Comparison of ENCODE assay signal across 9 cellular contexts in the genomic region with DNA sequence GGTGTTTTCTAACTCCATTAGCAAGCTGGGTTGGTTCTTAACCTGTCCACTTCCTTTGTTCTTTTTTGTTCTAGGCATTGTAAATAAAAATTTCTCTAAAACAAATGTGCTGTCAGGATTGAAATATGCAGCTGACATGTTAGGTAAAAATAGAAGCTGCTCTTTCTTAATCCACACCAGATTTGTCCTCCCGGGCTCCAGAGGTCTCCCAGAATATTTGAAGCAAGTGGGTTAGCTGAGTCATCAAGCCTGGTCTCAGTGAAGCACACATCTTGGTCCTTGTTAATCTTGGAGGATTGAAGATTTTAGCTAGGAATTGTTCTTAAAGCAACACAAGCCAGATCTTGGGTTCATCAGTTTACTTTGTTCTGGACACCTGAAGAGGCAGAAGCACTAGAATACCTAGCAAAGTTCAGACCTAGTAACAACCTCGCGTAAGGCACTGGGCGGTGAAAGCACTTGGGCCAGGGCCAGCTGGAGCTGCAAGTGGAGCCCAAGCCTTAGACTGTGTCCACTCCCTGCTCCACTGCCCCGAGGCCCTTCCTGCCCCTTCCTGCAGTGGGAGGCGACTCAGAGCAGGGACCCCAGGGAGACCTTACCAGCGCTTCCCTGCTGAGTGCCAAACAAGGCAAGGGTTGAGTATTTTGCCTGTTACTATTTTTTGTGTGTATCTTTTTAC. TPM values are rescaled to one million over a fixed set of nuclear protein-coding genes. Genes with fewer than 3 reads are reported as not detected.
A peak's percentile ranks its signal among the peaks of the same experiment; 100 is the strongest.
DNase-seq lines count a peak whose midpoint lies in the region; ATAC-seq and TF ChIP-seq lines count a peak whose summit lies in the region.
"Had no signal": no experiment of that assay in that cellular context is flagged by ENCODE, and none has a peak within 500 bp of the region (broad histone marks: within the 10 kb centered on the region; RNA-seq: fewer than 3 reads in every experiment).

No MANE protein-coding gene starts in this region.

- H3K4me1 ChIP-seq in breast epithelium (peaks cover 5 to 7% of the 10 kb centered on the region in 2 donors), stomach (peaks cover 31 to 49% (median 41%) of the 10 kb centered on the region in 4 donors)

- peak; percentile 84 for DNase-seq in HFFc6
- DNase-seq in breast epithelium (ENCODE audit: low spot score in 2 of 2), result no peak
- DNase-seq in islet precursor cell, result peak; percentile 52
- DNase-seq in stomach, result peak; percentile 79
- DNase-seq in DMS114 treated with DMSO at 0.1 percent for 48 hours (lab: John Stamatoyannopoulos, UW; ENCODE audit: unreplicated experiment), result no peak
- no peak for DNase-seq in NOMO-1 treated with dmso at 0.1 percent for 144 hours (lab: John Stamatoyannopoulos, UW; ENCODE audit: unreplicated experiment)
- DNase-seq: activated T-cell treated with anti-CD3 and anti-CD28 coated beads, Interleukin-2, amount 50 U/mL, for 1 hour had no signal

- H3K27me3 Mint-ChIP-seq in HFFc6 (ENCODE audit: insufficient read depth), result no peaks in the 10 kb centered on the region

- H3K4me3 ChIP-seq in breast epithelium (peak overlapping the region in 1 of 3 donors; percentile 19), stomach (no peak overlapping the region)

- no peaks in the 10 kb centered on the region for H3K9me3 ChIP-seq in breast epithelium
- H3K9me3 ChIP-seq in stomach, result no peaks in the 10 kb centered on the region

- WGBS in stomach, 5 donors, result 19 to 30% (median 23%) methylated on average over 7 of the region's 7 CpGs

- TF ChIP-seq POLR2A in breast epithelium (IDR thresholded peaks at IDR 0.05), result no peak
- TF ChIP-seq POLR2A in stomach (IDR thresholded peaks at IDR 0.05), result no peak

- H3K27ac Mint-ChIP-seq in HFFc6, result peak overlapping the region; percentile 83

- TF ChIP-seq CTCF in HFFc6 (IDR thresholded peaks at IDR 0.05), result no peak
- TF ChIP-seq CTCF in breast epithelium (IDR thresholded peaks at IDR 0.05), result no peak
- no peak for TF ChIP-seq CTCF in stomach (IDR thresholded peaks at IDR 0.05)

- H3K27me3 ChIP-seq in breast epithelium (no peaks in the 10 kb centered on the region), stomach (no peaks in the 10 kb centered on the region)

- H3K27ac ChIP-seq in breast epithelium (peak overlapping the region; percentile 57 to 83), stomach (peak overlapping the region; percentile 48 to 84 (median 64))

- H3K36me3 Mint-ChIP-seq in HFFc6 (ENCODE audit: low read depth), result peaks cover 61% of the 10 kb centered on the region

- no peaks in the 10 kb centered on the region for H3K9me3 Mint-ChIP-seq in HFFc6

- intact Hi-C loops in breast epithelium (cut with DNase I; ENCODE audit: low total_unique reads), result no loop called here
- intact Hi-C loops in stomach (cut with DNase I; ENCODE audit: low total_unique reads), result no loop called here

- H3K36me3 ChIP-seq in breast epithelium (no peaks in the 10 kb centered on the region), stomach (peaks cover 26 to 55% (median 47%) of the 10 kb centered on the region in 4 donors)

- H3K4me3 Mint-ChIP-seq in HFFc6, result peak overlapping the region; percentile 67

- ATAC-seq in HG03095 (IDR thresholded peaks at IDR 0.05; ENCODE audit: unreplicated experiment) (no peak), HG03439 (IDR thresholded peaks at IDR 0.05; ENCODE audit: unreplicated experiment) (no peak)

- peaks cover 56% of the 10 kb centered on the region for H3K4me1 Mint-ChIP-seq in HFFc6 (ENCODE audit: low read depth)

- no peak for TF ChIP-seq EP300 in stomach (IDR thresholded peaks at IDR 0.05)

RNA-seq across cellular contexts. Expression of a gene that starts 36.5 kb away (rescaled TPM):
- total RNA-seq in HFFc6 (2021; fragmentation: NEBNext Ultra II Directional; extraction: Animal tissue kit (Norgen Biotek cat#: 25700)), result 10 to 100 TPM; 20.1 to 26.6 (median 24.9) TPM
- 10 to 100 TPM in 2 of 3 donors, 1 to 10 TPM in 1; 9.7 to 26.6 (median 22.3) TPM for total RNA-seq in breast epithelium
- total RNA-seq in stomach, result 10 to 100 TPM in 2 of 5 donors, 1 to 10 TPM in 2, under 1 TPM in 1; 0.58 to 45.1 (median 9.2) TPM
- 10 to 100 TPM in 2 of 3 donors, 1 to 10 TPM in 1; 9.6 to 13.2 (median 10.2) TPM for polyA plus RNA-seq in stomach

Comparison
In these comparisons a context has a peak if more than half of its experiments do, and no peak if none do; other contexts are left out.
1. DNase-seq: peak in HFFc6 (single experiment), islet precursor cell (single experiment) and stomach (single experiment); none in breast epithelium (0 of 2), DMS114 treated with DMSO at 0.1 percent for 48 hours (single experiment) and NOMO-1 treated with dmso at 0.1 percent for 144 hours (single experiment).